8 cellular contexts compared by ENCODE assay signal in the genomic region with DNA sequence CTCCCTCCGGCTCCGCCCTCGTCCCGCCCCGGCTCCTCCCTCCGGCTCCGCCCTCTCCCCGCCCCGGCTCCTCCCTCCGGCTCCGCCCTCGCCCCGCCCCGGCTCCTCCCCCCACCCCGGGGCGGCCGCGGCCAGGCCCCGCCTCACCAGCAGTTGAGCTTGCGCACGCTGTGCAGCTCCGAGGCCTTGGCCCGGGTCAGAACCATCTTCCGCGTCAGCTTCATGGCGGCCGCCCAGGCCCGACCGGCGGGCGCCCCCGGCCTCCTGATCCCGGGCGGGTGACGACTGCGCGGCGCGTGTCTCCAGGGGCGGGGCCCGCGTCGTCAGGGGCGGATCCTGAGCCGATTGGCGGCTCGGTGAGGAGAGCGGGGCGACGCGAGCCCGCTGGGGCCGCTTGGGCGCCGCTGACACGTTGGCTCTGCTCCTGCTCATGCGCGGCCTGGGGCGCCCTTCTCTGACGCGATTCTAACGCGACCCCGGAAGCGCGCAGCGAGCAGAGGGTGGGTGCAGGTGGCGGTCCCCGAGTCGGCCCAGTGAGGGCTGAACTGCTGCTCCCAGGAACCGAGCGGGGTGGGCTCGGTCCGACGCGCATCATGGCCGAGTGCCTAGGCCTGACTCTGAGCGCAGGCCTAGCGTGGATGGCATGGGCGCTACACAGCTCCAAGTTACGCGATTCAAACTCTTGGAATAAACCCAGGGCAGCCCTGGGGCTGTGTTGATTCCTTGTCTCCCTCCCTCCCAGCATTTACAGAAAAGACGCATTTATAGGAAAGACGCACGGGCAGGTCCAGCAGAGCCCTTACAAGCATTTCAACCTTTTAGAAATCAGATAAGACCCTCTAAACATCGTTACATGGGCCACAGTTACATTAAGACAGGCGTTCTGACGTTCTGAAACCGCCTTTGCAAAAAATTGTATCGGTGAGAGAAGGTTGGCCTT. TPM values are rescaled to one million over a fixed set of nuclear protein-coding genes. Genes with fewer than 3 reads are reported as not detected.
DNase-seq lines count a peak whose midpoint lies in the region; ATAC-seq and TF ChIP-seq lines count a peak whose summit lies in the region.

A gene (minus strand): TSS at position 420 of the 940 bp plus-strand sequence. CDS start 196 bp downstream, at position 224.

- 0 to 7% methylated on average over 8 to 39 of the region's 90 CpGs for WGBS in upper lobe of left lung, 2 donors

- TF ChIP-seq POLR2A in upper lobe of left lung (IDR thresholded peaks at IDR 0.05) = peak; percentile 85 to 99 (median 94)

- peak within 1 kb of the TSS; percentile 95 to 98 (median 96) for H3K27ac ChIP-seq in upper lobe of left lung

- peak in 1 of 4 donors; percentile 82 for TF ChIP-seq EP300 in upper lobe of left lung (IDR thresholded peaks at IDR 0.05)

- intact Hi-C loops in T-helper 1 cell treated with Interleukin-12 subunit alpha and Interleukin-12 subunit beta and Interleukin-4 antibody, amounts not matched to agents 30 ng/mL and 1 ng/mL, for 36 hours (cut with micrococcal nuclease) = loop anchor here (1.0 to 5.0 kb wide), 6 partner anchors 16 to 534 kb away; a partner anchor contains a TSS
- intact Hi-C loops in left cardiac atrium (cut with DNase I) = no loop called here
- intact Hi-C loops in posterior vena cava (cut with DNase I) = no loop called here

- peak in 2 of 6 experiments; percentile 21 to 38 for TF ChIP-seq CTCF in upper lobe of left lung (IDR thresholded peaks at IDR 0.05)

- H3K27me3 ChIP-seq in upper lobe of left lung = no peaks in the 10 kb centered on the region

- peak; percentile 88 for ATAC-seq in GM18498 (IDR thresholded peaks at IDR 0.05; ENCODE audit: unreplicated experiment)
- ATAC-seq in HG02885 (IDR thresholded peaks at IDR 0.05; ENCODE audit: poor library complexity, unreplicated experiment) = peak; percentile 89
- peak; percentile 94 to 95 for ATAC-seq in left cardiac atrium
- peak; percentile 96 for ATAC-seq in upper lobe of left lung (ENCODE audit: low FRiP score in 2 of 2)

- H3K9me3 ChIP-seq in upper lobe of left lung = no peaks in the 10 kb centered on the region

- H3K4me3 ChIP-seq in upper lobe of left lung = peak within 1 kb of the TSS; percentile 31 to 87 (median 82)

- peaks cover 0 to 19% (median 9%) of the 10 kb centered on the region in 4 donors for H3K36me3 ChIP-seq in upper lobe of left lung

- peaks cover 8 to 21% (median 13%) of the 10 kb centered on the region in 4 donors for H3K4me1 ChIP-seq in upper lobe of left lung

- DNase-seq in NCI-H1694 (lab: John Stamatoyannopoulos, UW) = peak; percentile 88
- peak; percentile 91 for DNase-seq in amniotic epithelial cell (ENCODE audit: low read depth)
- DNase-seq in left cardiac atrium = peak; percentile 95
- DNase-seq in posterior vena cava (ENCODE audit: low spot score) = peak; percentile 98
- DNase-seq in upper lobe of left lung = peak; percentile 92 to 99

RNA-seq across cellular contexts. Expression of the gene that starts here (rescaled TPM):
- 17.4 and 17.8 TPM in 2 replicates for total RNA-seq in T-helper 1 cell treated with Interleukin-12 subunit alpha and Interleukin-12 subunit beta and Interleukin-4 antibody, amounts not matched to agents 30 ng/mL and 1 ng/mL, for 36 hours
- 10 to 100 TPM; 16.4 to 21.8 TPM for total RNA-seq in left cardiac atrium
- total RNA-seq in posterior vena cava = 10 to 100 TPM; 18.1 to 18.8 TPM
- total RNA-seq in upper lobe of left lung = 10 to 100 TPM; 34.4 to 85.9 (median 48.4) TPM

Comparison
In these comparisons a context has a peak if more than half of its experiments do, and no peak if none do; other contexts are left out.
1. Peak in every context shown above with its lines: DNase-seq, ATAC-seq, H3K4me3 ChIP-seq and H3K27ac ChIP-seq.